Comparison of ENCODE assay signal across 8 cellular contexts in the genomic region with DNA sequence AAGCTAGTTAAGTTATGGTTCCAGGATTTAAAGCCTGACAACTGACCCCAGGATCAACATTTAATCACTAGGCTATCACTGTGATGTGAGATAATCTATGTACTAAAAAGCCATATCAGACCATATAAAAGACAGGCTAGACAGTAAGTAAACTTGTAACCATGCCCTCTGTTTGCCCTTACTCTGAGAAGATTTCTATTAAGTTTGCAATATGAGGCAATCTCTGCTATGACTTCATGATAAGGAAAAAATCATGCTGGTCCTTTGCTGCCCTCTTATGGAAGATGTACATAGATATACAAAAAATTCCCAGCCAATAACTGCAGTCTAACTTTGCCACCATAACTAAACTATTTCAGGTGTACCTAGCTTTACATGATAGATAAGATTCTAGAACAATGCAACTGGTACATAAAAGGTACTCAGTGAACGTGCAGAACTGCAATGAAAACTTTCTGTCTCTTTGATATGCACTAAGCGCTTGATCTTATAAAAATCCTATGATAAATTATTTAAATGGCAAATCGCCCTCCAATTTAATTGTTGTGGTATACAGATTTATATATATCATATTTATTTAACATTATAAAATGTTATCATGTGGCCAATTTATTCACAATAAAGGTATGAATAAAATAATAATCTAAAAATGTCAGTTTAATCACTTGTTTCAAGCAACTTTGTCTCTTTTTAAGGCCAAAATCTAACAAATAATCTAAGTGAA.
DNase-seq lines count a peak whose midpoint lies in the region; ATAC-seq and TF ChIP-seq lines count a peak whose summit lies in the region.

No MANE protein-coding gene starts in this region.

- no peak for ATAC-seq in HG02884 (IDR thresholded peaks at IDR 0.05; ENCODE audit: unreplicated experiment)

- DNase-seq in AG09309 (ENCODE audit: low read depth) (peak; percentile 87), NCI-H524 (lab: John Stamatoyannopoulos, UW) (peak; percentile 7 to 60), amniotic stem cell (lab: John Stamatoyannopoulos, UW) (peak; percentile 83), iris pigment epithelial cell (ENCODE audit: low read depth) (peak; percentile 93), superior temporal gyrus (ENCODE audit: extremely low spot score) (peak; percentile 81)
- no peak for DNase-seq in stimulated activated CD4-positive, alpha-beta T cell treated with anti-CD3 and anti-CD28 coated beads, Interleukin-4, amount 100 ng/mL, for 4 hours

- peak; percentile 59 for TF ChIP-seq CTCF in AG09309 (IDR thresholded peaks at IDR 0.05; ENCODE audit: control insufficient read depth, insufficient read depth, low read depth, low read length, missing control alignments)
- 0 out of 2 replicates have a peak, but pooled peaks have one; percentile 18 for TF ChIP-seq CTCF in GM12874 (IDR thresholded peaks at IDR 0.05; ENCODE audit: insufficient read depth, low read depth, low read length)

- no peak overlapping the region for H3K4me3 ChIP-seq in AG09309 (ENCODE audit: control insufficient read depth, low read depth, low read length)

Comparison
In these comparisons a context has a peak if more than half of its experiments do, and no peak if none do; other contexts are left out.
1. DNase-seq: peak in AG09309 (single experiment), NCI-H524 (2 of 2), amniotic stem cell (single experiment), iris pigment epithelial cell (single experiment) and superior temporal gyrus (single experiment); none in stimulated activated CD4-positive, alpha-beta T cell treated with anti-CD3 and anti-CD28 coated beads, Interleukin-4, amount 100 ng/mL, for 4 hours (0 of 2).